8 cellular contexts compared by ENCODE assay signal in genomic region chr17:7439462-7440112, GRCh38. TPM values are rescaled to one million over a fixed set of nuclear protein-coding genes. Genes with fewer than 3 reads are reported as not detected.
DNase-seq lines count a peak whose midpoint lies in the region; ATAC-seq and TF ChIP-seq lines count a peak whose summit lies in the region.

FGF11 (plus strand) TSS chr17:7439512; CDS start chr17:7439621, 109 bp downstream.

- H3K79me2 ChIP-seq in DOHH2 (ENCODE audit: control insufficient read depth, low read length) (peaks cover 10% of the 10 kb centered on the region), parathyroid adenoma (no peaks in the 10 kb centered on the region)

- H3K4me1 ChIP-seq in DOHH2 (ENCODE audit: control insufficient read depth, low read length) (peaks cover 52% of the 10 kb centered on the region), SJCRH30 (peaks cover 14% of the 10 kb centered on the region), parathyroid adenoma (peaks cover 10% of the 10 kb centered on the region)

- no peak within 1 kb of the TSS for H3K27ac ChIP-seq in DOHH2 (ENCODE audit: low read depth, low read length)
- peak within 1 kb of the TSS; percentile 91 for H3K27ac ChIP-seq in SJCRH30
- peak within 1 kb of the TSS; percentile 13 for H3K27ac ChIP-seq in parathyroid adenoma

- DNase-seq in SJCRH30: no peak
- no peak for DNase-seq in fibroblast of mammary gland (ENCODE audit: low read depth)
- no peak for DNase-seq in hippocampal formation (lab: John Stamatoyannopoulos, UW)
- DNase-seq in GM13977 (ENCODE audit: low spot score): no peak
- DNase-seq in foreskin melanocyte: no peak

- ATAC-seq in GM21515 (IDR thresholded peaks at IDR 0.05; ENCODE audit: unreplicated experiment): no peak

- H3K4me2 ChIP-seq in DOHH2 (ENCODE audit: low read length): peak within 1 kb of the TSS; percentile 94
- peak within 1 kb of the TSS; percentile 99 for H3K4me2 ChIP-seq in parathyroid adenoma (ENCODE audit: low read length)

- H3K27me3 ChIP-seq in DOHH2 (ENCODE audit: control insufficient read depth, low read length) (peaks cover 48% of the 10 kb centered on the region), SJCRH30 (no peaks in the 10 kb centered on the region), parathyroid adenoma (ENCODE audit: control insufficient read depth, insufficient read depth, low read length) (no peaks in the 10 kb centered on the region)

- peaks cover 5% of the 10 kb centered on the region; the same call in 1 of the 2 replicates for H4K20me1 ChIP-seq in DOHH2 (ENCODE audit: control insufficient read depth, insufficient read depth, low read depth, low read length)

- TF ChIP-seq CTCF in DOHH2 (IDR thresholded peaks at IDR 0.05; ENCODE audit: low read depth, low read length, poor library complexity, severe bottlenecking) (no peak), fibroblast of mammary gland (conservative IDR thresholded peaks at IDR 0.05; ENCODE audit: control insufficient read depth, insufficient read depth, low read depth, low read length) (no peak), parathyroid adenoma (IDR thresholded peaks at IDR 0.05) (no peak), GM13977 (IDR thresholded peaks at IDR 0.05; ENCODE audit: extremely low read depth, insufficient read depth, missing control alignments) (no peak)

- peak within 1 kb of the TSS; percentile 68 for H3K4me3 ChIP-seq in DOHH2 (ENCODE audit: low read length)
- peak within 1 kb of the TSS; percentile 71 for H3K4me3 ChIP-seq in SJCRH30
- peak within 1 kb of the TSS; percentile 13 for H3K4me3 ChIP-seq in fibroblast of mammary gland (ENCODE audit: control insufficient read depth, low read depth, low read length)
- H3K4me3 ChIP-seq in parathyroid adenoma (ENCODE audit: low read depth, low read length): peak within 1 kb of the TSS; percentile 76

- no peaks in the 10 kb centered on the region for H3K9me2 ChIP-seq in DOHH2 (replicated peaks; ENCODE audit: control insufficient read depth, low read length)

- no peaks in the 10 kb centered on the region for H3K36me3 ChIP-seq in DOHH2 (ENCODE audit: control insufficient read depth, low read length)
- no peaks in the 10 kb centered on the region for H3K36me3 ChIP-seq in SJCRH30
- H3K36me3 ChIP-seq in parathyroid adenoma (ENCODE audit: control insufficient read depth, insufficient read depth, low read length): no peaks in the 10 kb centered on the region

- H2AFZ ChIP-seq in parathyroid adenoma: peak within 1 kb of the TSS; percentile 88

- no peak within 1 kb of the TSS for H3K9ac ChIP-seq in parathyroid adenoma

- in situ Hi-C loops in GM13977 (cut with MboI; ENCODE audit: low pct_unique_long_range_greater_than_20kb, low sequenced_read_pairs, unreplicated experiment): no loop called here

- H3K9me3 ChIP-seq in DOHH2 (ENCODE audit: control insufficient read depth, insufficient read depth, low read length) (no peaks in the 10 kb centered on the region), SJCRH30 (replicated peaks) (no peaks in the 10 kb centered on the region), parathyroid adenoma (ENCODE audit: control insufficient read depth, low read length) (no peaks in the 10 kb centered on the region)

- no peaks in the 10 kb centered on the region for H3F3A ChIP-seq in DOHH2 (ENCODE audit: control insufficient read depth, insufficient read depth)

RNA-seq across cellular contexts. Expression of gene FGF11, which starts in this region (rescaled TPM):
- 4.0 and 5.0 TPM in 2 replicates for total RNA-seq in SJCRH30 (2014; rRNA removed; shearing (Covaris generic))

Comparison
In these comparisons a context has a peak if more than half of its experiments do, and no peak if none do; other contexts are left out.
1. H3K4me3 ChIP-seq: peak in every context shown above with its lines; median percentile 76 in parathyroid adenoma; 71 in SJCRH30; 68 in DOHH2; 13 in fibroblast of mammary gland.